ENCODE assay signal across 17 cellular contexts in the genomic region with DNA sequence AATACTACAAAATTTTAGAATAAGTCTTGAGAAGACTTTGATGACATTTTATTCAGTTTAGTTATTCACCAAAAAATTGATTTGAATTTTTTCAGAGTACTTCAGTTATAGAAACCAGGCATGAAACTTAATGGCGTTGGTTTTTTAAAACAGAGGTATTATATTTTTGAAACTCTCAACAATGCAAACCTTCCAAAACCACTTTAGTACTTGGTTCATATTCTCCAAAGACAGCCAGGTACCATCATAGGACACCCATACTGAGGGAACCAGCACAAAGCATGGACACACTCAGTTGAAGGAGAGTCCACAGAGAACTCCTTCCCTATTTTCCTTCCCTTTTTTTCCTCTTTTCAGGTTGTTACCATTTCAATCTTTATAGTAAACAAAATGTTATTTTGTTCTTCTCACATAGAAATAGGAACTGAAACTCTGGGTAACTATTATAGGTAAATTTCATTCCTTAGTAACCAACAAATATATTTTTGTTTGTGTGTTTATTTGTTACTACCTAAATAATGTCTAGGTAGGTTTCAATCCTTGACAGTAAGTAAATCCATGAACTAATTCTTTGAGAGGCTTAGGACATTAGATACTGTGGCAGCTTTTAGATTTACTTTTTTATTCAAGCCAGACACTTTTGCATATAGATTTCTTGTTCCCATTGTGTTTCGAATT.
DNase-seq lines count a peak whose midpoint lies in the region; ATAC-seq lines count a peak whose summit lies in the region.
"Had no signal": no experiment of that assay in that cellular context is flagged by ENCODE, and none has a peak within 500 bp of the region (broad histone marks: within the 10 kb centered on the region; RNA-seq: fewer than 3 reads in every experiment).

No MANE protein-coding gene starts in this region.

- POLR2A ChIA-PET in naive thymus-derived CD4-positive, alpha-beta T cell (lab: Charles Lee): no interaction called here

- no peak overlapping the region for H3K4me3 ChIP-seq in naive thymus-derived CD4-positive, alpha-beta T cell (ENCODE audit: low read length)
- H3K4me3 ChIP-seq: SJSA1 had no signal

- H3K27me3 Mint-ChIP-seq in activated CD4-positive, alpha-beta T cell treated with anti-CD3 and anti-CD28 coated beads, Interleukin-2, amount 10 ng/mL, durations not matched to agents 24 days and 14 days: peaks cover 3% of the 10 kb centered on the region
- peaks cover 3 to 27% (median 14%) of the 10 kb centered on the region in 5 donors for H3K27me3 Mint-ChIP-seq in naive thymus-derived CD4-positive, alpha-beta T cell

- intact Hi-C loops in activated CD4-positive, alpha-beta T cell treated with anti-CD3 and anti-CD28 coated beads, Interleukin-2, amount 10 ng/mL, durations not matched to agents 24 days and 14 days (cut with micrococcal nuclease): no loop called here
- intact Hi-C loops in naive thymus-derived CD4-positive, alpha-beta T cell (cut with micrococcal nuclease): no loop called here

- DNase-seq in activated CD4-positive, alpha-beta T cell treated with anti-CD3 and anti-CD28 coated beads, Interleukin-2, amount 10 ng/mL, durations not matched to agents 24 days and 14 days: no peak
- no peak for DNase-seq in kidney tubule cell (ENCODE audit: low spot score)
- no peak for DNase-seq in activated CD4-positive, alpha-beta T cell treated with anti-CD3 and anti-CD28 coated beads for 1 hour
- DNase-seq in naive thymus-derived CD4-positive, alpha-beta T cell: no peak
- DNase-seq: ACHN, AML-193, DMS153, NCI-H187, NCI-H446, NCI-H69, T-helper 2 cell had no signal

- peak; percentile 54 for ATAC-seq in GM19035 (IDR thresholded peaks at IDR 0.05; ENCODE audit: unreplicated experiment)
- ATAC-seq in HG02981 (IDR thresholded peaks at IDR 0.05; ENCODE audit: unreplicated experiment): peak; percentile 65
- ATAC-seq in HG03521 (IDR thresholded peaks at IDR 0.05; ENCODE audit: unreplicated experiment): peak; percentile 51
- no peak for ATAC-seq in naive thymus-derived CD4-positive, alpha-beta T cell

- CTCF ChIA-PET in naive thymus-derived CD4-positive, alpha-beta T cell (lab: Charles Lee): interaction anchor here (0.7 kb wide), 1 partner anchor 107 kb away, joined by 3 read pairs; no protein-coding TSS in a partner anchor

- H3K27ac ChIP-seq in naive thymus-derived CD4-positive, alpha-beta T cell (ENCODE audit: low read depth, low read length): no peak overlapping the region
- H3K27ac ChIP-seq: HL-60, SJSA1 had no signal

- no peaks in the 10 kb centered on the region for H3K27me3 ChIP-seq in naive thymus-derived CD4-positive, alpha-beta T cell (ENCODE audit: control insufficient read depth in 2 of 2, insufficient read depth in 2 of 2, low read length in 2 of 2)

- H3K4me1 ChIP-seq in naive thymus-derived CD4-positive, alpha-beta T cell (ENCODE audit: control insufficient read depth in 2 of 2, insufficient read depth in 2 of 2, low read length in 2 of 2): no peaks in the 10 kb centered on the region
- H3K4me1 ChIP-seq: SJSA1 had no signal

- no peaks in the 10 kb centered on the region for H3K36me3 Mint-ChIP-seq in activated CD4-positive, alpha-beta T cell treated with anti-CD3 and anti-CD28 coated beads, Interleukin-2, amount 10 ng/mL, durations not matched to agents 24 days and 14 days (ENCODE audit: low read depth)
- no peaks in the 10 kb centered on the region for H3K36me3 Mint-ChIP-seq in naive thymus-derived CD4-positive, alpha-beta T cell
- H3K36me3 Mint-ChIP-seq: CD14-positive monocyte had no signal

- H3K9me3 Mint-ChIP-seq in activated CD4-positive, alpha-beta T cell treated with anti-CD3 and anti-CD28 coated beads, Interleukin-2, amount 10 ng/mL, durations not matched to agents 24 days and 14 days: no peaks in the 10 kb centered on the region
- H3K9me3 Mint-ChIP-seq in naive thymus-derived CD4-positive, alpha-beta T cell: no peaks in the 10 kb centered on the region

- no peaks in the 10 kb centered on the region for H3K9me3 ChIP-seq in naive thymus-derived CD4-positive, alpha-beta T cell (ENCODE audit: control insufficient read depth in 2 of 3, low read length in 3 of 3)
- H3K9me3 ChIP-seq: SJSA1 had no signal

- no peaks in the 10 kb centered on the region for H3K4me1 Mint-ChIP-seq in activated CD4-positive, alpha-beta T cell treated with anti-CD3 and anti-CD28 coated beads, Interleukin-2, amount 10 ng/mL, durations not matched to agents 24 days and 14 days
- no peaks in the 10 kb centered on the region for H3K4me1 Mint-ChIP-seq in naive thymus-derived CD4-positive, alpha-beta T cell
- H3K4me1 Mint-ChIP-seq: CD14-positive monocyte had no signal

- no peak overlapping the region for H3K4me3 Mint-ChIP-seq in activated CD4-positive, alpha-beta T cell treated with anti-CD3 and anti-CD28 coated beads, Interleukin-2, amount 10 ng/mL, durations not matched to agents 24 days and 14 days
- H3K4me3 Mint-ChIP-seq in naive thymus-derived CD4-positive, alpha-beta T cell: no peak overlapping the region
- H3K4me3 Mint-ChIP-seq: CD14-positive monocyte had no signal

- H3K36me3 ChIP-seq in naive thymus-derived CD4-positive, alpha-beta T cell (ENCODE audit: control insufficient read depth in 2 of 3, insufficient read depth in 3 of 3, low read length in 3 of 3): no peaks in the 10 kb centered on the region
- H3K36me3 ChIP-seq: SJSA1 had no signal

- H3K27ac Mint-ChIP-seq in activated CD4-positive, alpha-beta T cell treated with anti-CD3 and anti-CD28 coated beads, Interleukin-2, amount 10 ng/mL, durations not matched to agents 24 days and 14 days: no peak overlapping the region
- no peak overlapping the region for H3K27ac Mint-ChIP-seq in naive thymus-derived CD4-positive, alpha-beta T cell
- H3K27ac Mint-ChIP-seq: CD14-positive monocyte had no signal
